Comparison of ENCODE assay signal across 14 cellular contexts in the genomic region with DNA sequence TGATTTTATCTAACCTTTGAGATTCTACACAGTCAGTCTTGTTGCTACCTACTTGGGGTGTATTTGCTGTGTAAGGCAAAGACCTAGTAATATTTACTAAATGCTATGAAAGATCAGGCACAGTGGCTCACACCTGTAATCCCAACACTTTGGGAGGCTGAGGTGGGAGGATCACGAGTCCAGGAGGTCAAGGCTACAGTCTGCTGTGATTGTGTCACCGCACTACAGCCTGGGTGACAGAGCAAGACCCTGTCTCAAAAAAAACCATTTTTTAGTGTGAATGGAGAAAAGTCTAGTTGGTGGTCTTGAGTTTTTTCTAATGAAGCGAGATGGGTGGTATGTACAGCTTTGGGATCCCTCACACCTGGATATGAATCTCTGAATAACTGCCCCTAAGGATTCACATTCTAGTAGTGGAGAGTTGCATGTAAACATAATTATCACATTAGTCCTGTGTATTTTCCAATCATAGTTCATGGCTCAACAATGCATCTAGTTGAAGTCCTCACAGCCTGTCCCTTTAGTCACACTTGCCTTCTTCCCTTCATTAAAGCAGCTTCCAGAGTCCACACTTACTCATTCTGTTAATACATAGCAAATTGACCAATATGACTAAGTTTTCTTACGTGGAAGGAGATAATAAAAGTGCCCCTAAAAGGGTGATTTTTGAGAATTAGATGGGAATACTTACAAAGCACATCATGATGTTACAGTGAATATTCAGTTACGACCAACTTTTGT. TPM values are rescaled to one million over a fixed set of nuclear protein-coding genes. Genes with fewer than 3 reads are reported as not detected.
A peak's percentile ranks its signal among the peaks of the same experiment; 100 is the strongest.
DNase-seq lines count a peak whose midpoint lies in the region; ATAC-seq and TF ChIP-seq lines count a peak whose summit lies in the region.
"Had no signal": no experiment of that assay in that cellular context is flagged by ENCODE, and none has a peak within 500 bp of the region (broad histone marks: within the 10 kb centered on the region; RNA-seq: fewer than 3 reads in every experiment).

No MANE protein-coding gene starts in this region.

- no peak overlapping the region for H3K4me3 ChIP-seq in CD4-positive, alpha-beta memory T cell (ENCODE audit: low read length in 2 of 2)
- H3K4me3 ChIP-seq: HAP-1, lower lobe of right lung, thoracic aorta had no signal

- no peaks in the 10 kb centered on the region for H3K9me3 ChIP-seq in CD4-positive, alpha-beta memory T cell (ENCODE audit: control insufficient read depth in 1 of 2, low read length in 2 of 2)
- H3K9me3 ChIP-seq: HAP-1, lower lobe of right lung, thoracic aorta had no signal

- no peak overlapping the region for H3K27ac ChIP-seq in CD4-positive, alpha-beta memory T cell (ENCODE audit: low read depth, low read length)
- H3K27ac ChIP-seq: thoracic aorta had no signal

- peak overlapping the region in 6 of 7 donors; percentile 39 to 82 (median 73) for H3K27ac Mint-ChIP-seq in CD4-positive, alpha-beta memory T cell
- H3K27ac Mint-ChIP-seq in T-cell (peak overlapping the region; percentile 79 to 82), memory B cell (peak overlapping the region; percentile 58)

- H3K27me3 ChIP-seq in CD4-positive, alpha-beta memory T cell (ENCODE audit: insufficient read depth, low read length) = no peaks in the 10 kb centered on the region

- CTCF ChIA-PET in CD4-positive, alpha-beta memory T cell (lab: Charles Lee; ENCODE audit: partially characterized antibody) = interaction anchor here (1.4 kb wide), 1 partner anchor 12 kb away, joined by 7 read pairs; a partner anchor contains a TSS
- CTCF ChIA-PET in T-cell (lab: Charles Lee) = interaction anchor here in 1 of 2 donors (1.0 to 1.2 kb wide), 2 partner anchors 17 to 81 kb away, joined by 3 read pairs; no protein-coding TSS in a partner anchor

- peaks cover 57% of the 10 kb centered on the region for H3K4me1 ChIP-seq in CD4-positive, alpha-beta memory T cell (ENCODE audit: insufficient read depth, low read length)

- peaks cover 38% of the 10 kb centered on the region for H3K36me3 ChIP-seq in CD4-positive, alpha-beta memory T cell (ENCODE audit: insufficient read depth, low read length)

- no peak overlapping the region for H3K4me3 Mint-ChIP-seq in CD4-positive, alpha-beta memory T cell
- H3K4me3 Mint-ChIP-seq in T-cell = no peak overlapping the region
- no peak overlapping the region for H3K4me3 Mint-ChIP-seq in memory B cell

- no peaks in the 10 kb centered on the region for H3K27me3 Mint-ChIP-seq in CD4-positive, alpha-beta memory T cell
- H3K27me3 Mint-ChIP-seq in T-cell (no peaks in the 10 kb centered on the region), memory B cell (no peaks in the 10 kb centered on the region)

- peaks cover 44 to 81% (median 64%) of the 10 kb centered on the region in 4 donors for H3K4me1 Mint-ChIP-seq in CD4-positive, alpha-beta memory T cell
- H3K4me1 Mint-ChIP-seq in T-cell = peaks cover 56 to 73% (median 69%) of the 10 kb centered on the region in 3 donors
- peaks cover 31% of the 10 kb centered on the region for H3K4me1 Mint-ChIP-seq in memory B cell

- POLR2A ChIA-PET in CD4-positive, alpha-beta memory T cell (lab: Charles Lee; ENCODE audit: partially characterized antibody) = interaction anchor here (1.3 kb wide), 1 partner anchor 35 kb away, joined by 3 read pairs; no protein-coding TSS in a partner anchor
- POLR2A ChIA-PET in T-cell (lab: Charles Lee) = no interaction called here

- intact Hi-C loops in CD4-positive, alpha-beta memory T cell (cut with micrococcal nuclease) = no loop called here
- intact Hi-C loops in left colon (cut with DNase I, micrococcal nuclease) = no loop called here

- H3K9me3 Mint-ChIP-seq in CD4-positive, alpha-beta memory T cell = peaks cover 0 to 4% (median 0%) of the 10 kb centered on the region in 8 donors
- no peaks in the 10 kb centered on the region for H3K9me3 Mint-ChIP-seq in T-cell
- H3K9me3 Mint-ChIP-seq in memory B cell = no peaks in the 10 kb centered on the region

- in situ Hi-C loops in G401 (cut with HindIII; ENCODE audit: low sequenced_read_pairs) = no loop called here

- ATAC-seq in T-cell (replicated peaks in 1 of 4) (no peak), memory B cell (ENCODE audit: low read depth) (no peak), HG03139 (IDR thresholded peaks at IDR 0.05; ENCODE audit: unreplicated experiment) (no peak), left colon (no peak)
- ATAC-seq: esophagus mucosa, lower lobe of right lung had no signal

- TF ChIP-seq POLR2A in GM19099 (IDR thresholded peaks at IDR 0.05; ENCODE audit: extremely low read depth, insufficient read length, low read depth) = peak; percentile 29

- DNase-seq in CD4-positive, alpha-beta memory T cell = no peak
- DNase-seq in T-cell (no peak), memory B cell (ENCODE audit: low spot score in 2 of 2) (no peak), G401 (ENCODE audit: low spot score) (no peak), left colon (no peak), ecto neural progenitor cell (ENCODE audit: low spot score) (no peak)
- DNase-seq: hypothalamus, lower lobe of right lung, NCI-H187 treated with DMSO at 0.1 percent for 48 hours had no signal

- peaks cover 23 to 69% of the 10 kb centered on the region in 2 donors for H3K36me3 Mint-ChIP-seq in CD4-positive, alpha-beta memory T cell
- H3K36me3 Mint-ChIP-seq in T-cell (peaks cover 50% of the 10 kb centered on the region), memory B cell (peaks cover 9% of the 10 kb centered on the region)

RNA-seq across cellular contexts. Expression of a gene that starts 7.4 kb away (rescaled TPM):
- 1,000 to 10,000 TPM; 2,008 to 2,177 TPM for total RNA-seq in CD4-positive, alpha-beta memory T cell
- polyA plus RNA-seq in CD4-positive, alpha-beta memory T cell = 1,000 to 10,000 TPM; 6,214 to 7,509 TPM
- total RNA-seq in T-cell (1,000 to 10,000 TPM; 1,968 to 2,258 (median 2,221) TPM), left colon (100 to 1,000 TPM; 685 to 745 TPM)
- total RNA-seq in G401 (2014; rRNA removed; shearing (Covaris generic)) = 1,415 and 1,774 TPM in 2 replicates

RNA-seq across cellular contexts. Expression of a gene that starts 11.8 kb away (rescaled TPM):
- under 1 TPM; 0.78 to 0.96 TPM for total RNA-seq in CD4-positive, alpha-beta memory T cell
- under 1 TPM in 1 of 2 donors, not detected in 1; 0.21 TPM for polyA plus RNA-seq in CD4-positive, alpha-beta memory T cell
- 1 to 10 TPM in 4 of 5 donors, under 1 TPM in 1; 0.96 to 5.4 (median 2.1) TPM for total RNA-seq in T-cell
- total RNA-seq in G401 (2014; rRNA removed; shearing (Covaris generic)) = 2.4 and 5.8 TPM in 2 replicates
- 10 to 100 TPM; 35.4 to 67.5 TPM for total RNA-seq in left colon
